Comparison of ENCODE assay signal across 17 cellular contexts in genomic region chr18:38297910-38298309, GRCh38.
"Had no signal": no experiment of that assay in that cellular context is flagged by ENCODE, and none has a peak within 500 bp of the region (broad histone marks: within the 10 kb centered on the region; RNA-seq: fewer than 3 reads in every experiment).

No MANE protein-coding gene starts in this region.

- H3K27me3 Mint-ChIP-seq: activated CD4-positive, alpha-beta T cell treated with anti-CD3 and anti-CD28 coated beads, Interleukin-2, amount 10 ng/mL, durations not matched to agents 7 days and 5 days; activated naive CD8-positive, alpha-beta T cell treated with anti-CD3 and anti-CD28 coated beads for 36 hours; central memory CD8-positive, alpha-beta T cell had no signal

- H3K4me1 ChIP-seq: esophagus squamous epithelium, parathyroid adenoma, thyroid gland, uterus had no signal

- H3K9me3 ChIP-seq: esophagus squamous epithelium, neutrophil, thyroid gland, uterus had no signal

- H3K9me3 Mint-ChIP-seq: activated CD4-positive, alpha-beta T cell treated with anti-CD3 and anti-CD28 coated beads, Interleukin-2, amount 10 ng/mL, durations not matched to agents 7 days and 5 days; activated T-helper 1 cell treated with anti-CD3 and anti-CD28 coated beads, Interleukin-12 subunit alpha, Interleukin-12 subunit beta, Interleukin-2, Interleukin-4 antibody, amounts not matched to agents 30 ng/mL and 10 ng/mL and 1 ng/mL, durations not matched to agents 14 hours and 24 hours and 36 hours had no signal

- H3K36me3 ChIP-seq: brain microvascular endothelial cell, esophagus squamous epithelium, neutrophil, thyroid gland, uterus had no signal

- DNase-seq: activated CD4-positive, alpha-beta T cell treated with anti-CD3 and anti-CD28 coated beads, Interleukin-2, amount 10 ng/mL, durations not matched to agents 7 days and 5 days; activated CD8-positive, alpha-beta memory T cell treated with anti-CD3 and anti-CD28 coated beads for 24 hours; activated naive CD8-positive, alpha-beta T cell treated with anti-CD3 and anti-CD28 coated beads for 36 hours; brain microvascular endothelial cell; effector CD8-positive, alpha-beta T cell; esophagus squamous epithelium; hypothalamus; left ventricle myocardium superior; mesenchymal stem cell; naive thymus-derived CD8-positive, alpha-beta T cell; thyroid gland; uterus had no signal

- H3K27me3 ChIP-seq: brain microvascular endothelial cell, esophagus squamous epithelium, neutrophil, thyroid gland, uterus had no signal

- H3K36me3 Mint-ChIP-seq: activated naive CD8-positive, alpha-beta T cell treated with anti-CD3 and anti-CD28 coated beads for 36 hours; stimulated activated effector memory CD8-positive, alpha-beta T cell treated with anti-CD3 and anti-CD28 coated beads, Interleukin-12 subunit alpha, Interleukin-12 subunit beta, amount 100 ng/mL, for 72 hours had no signal

- H3K4me3 ChIP-seq: esophagus squamous epithelium, thyroid gland, uterus had no signal

- H3K4me3 Mint-ChIP-seq: activated CD4-positive, alpha-beta T cell treated with anti-CD3 and anti-CD28 coated beads, Interleukin-2, amount 10 ng/mL, durations not matched to agents 7 days and 5 days; activated naive CD8-positive, alpha-beta T cell treated with anti-CD3 and anti-CD28 coated beads for 36 hours; activated T-helper 1 cell treated with anti-CD3 and anti-CD28 coated beads, Interleukin-12 subunit alpha, Interleukin-12 subunit beta, Interleukin-2, Interleukin-4 antibody, amounts not matched to agents 30 ng/mL and 10 ng/mL and 1 ng/mL, durations not matched to agents 14 hours and 24 hours and 36 hours; central memory CD8-positive, alpha-beta T cell; naive thymus-derived CD8-positive, alpha-beta T cell; stimulated activated effector memory CD8-positive, alpha-beta T cell treated with anti-CD3 and anti-CD28 coated beads, Interleukin-12 subunit alpha, Interleukin-12 subunit beta, amount 100 ng/mL, for 72 hours had no signal

- H3K27ac Mint-ChIP-seq: activated CD4-positive, alpha-beta T cell treated with anti-CD3 and anti-CD28 coated beads, Interleukin-2, amount 10 ng/mL, durations not matched to agents 7 days and 5 days; activated naive CD8-positive, alpha-beta T cell treated with anti-CD3 and anti-CD28 coated beads for 36 hours; activated T-helper 1 cell treated with anti-CD3 and anti-CD28 coated beads, Interleukin-12 subunit alpha, Interleukin-12 subunit beta, Interleukin-2, Interleukin-4 antibody, amounts not matched to agents 30 ng/mL and 10 ng/mL and 1 ng/mL, durations not matched to agents 14 hours and 24 hours and 36 hours; naive thymus-derived CD8-positive, alpha-beta T cell; stimulated activated effector memory CD8-positive, alpha-beta T cell treated with anti-CD3 and anti-CD28 coated beads, Interleukin-12 subunit alpha, Interleukin-12 subunit beta, amount 100 ng/mL, for 72 hours had no signal

- ATAC-seq: left ventricle myocardium superior; naive thymus-derived CD8-positive, alpha-beta T cell; stimulated activated effector memory CD8-positive, alpha-beta T cell treated with anti-CD3 and anti-CD28 coated beads, Interleukin-12 subunit alpha, Interleukin-12 subunit beta, amount 100 ng/mL, for 72 hours had no signal

- H3K4me1 Mint-ChIP-seq: activated CD4-positive, alpha-beta T cell treated with anti-CD3 and anti-CD28 coated beads, Interleukin-2, amount 10 ng/mL, durations not matched to agents 7 days and 5 days; activated naive CD8-positive, alpha-beta T cell treated with anti-CD3 and anti-CD28 coated beads for 36 hours; central memory CD8-positive, alpha-beta T cell; naive thymus-derived CD8-positive, alpha-beta T cell; stimulated activated effector memory CD8-positive, alpha-beta T cell treated with anti-CD3 and anti-CD28 coated beads, Interleukin-12 subunit alpha, Interleukin-12 subunit beta, amount 100 ng/mL, for 72 hours had no signal

- H3K27ac ChIP-seq: brain microvascular endothelial cell, esophagus squamous epithelium, neutrophil, parathyroid adenoma, thyroid gland, uterus had no signal
